Comparison of ENCODE assay signal across 1 cellular context in the genomic region with DNA sequence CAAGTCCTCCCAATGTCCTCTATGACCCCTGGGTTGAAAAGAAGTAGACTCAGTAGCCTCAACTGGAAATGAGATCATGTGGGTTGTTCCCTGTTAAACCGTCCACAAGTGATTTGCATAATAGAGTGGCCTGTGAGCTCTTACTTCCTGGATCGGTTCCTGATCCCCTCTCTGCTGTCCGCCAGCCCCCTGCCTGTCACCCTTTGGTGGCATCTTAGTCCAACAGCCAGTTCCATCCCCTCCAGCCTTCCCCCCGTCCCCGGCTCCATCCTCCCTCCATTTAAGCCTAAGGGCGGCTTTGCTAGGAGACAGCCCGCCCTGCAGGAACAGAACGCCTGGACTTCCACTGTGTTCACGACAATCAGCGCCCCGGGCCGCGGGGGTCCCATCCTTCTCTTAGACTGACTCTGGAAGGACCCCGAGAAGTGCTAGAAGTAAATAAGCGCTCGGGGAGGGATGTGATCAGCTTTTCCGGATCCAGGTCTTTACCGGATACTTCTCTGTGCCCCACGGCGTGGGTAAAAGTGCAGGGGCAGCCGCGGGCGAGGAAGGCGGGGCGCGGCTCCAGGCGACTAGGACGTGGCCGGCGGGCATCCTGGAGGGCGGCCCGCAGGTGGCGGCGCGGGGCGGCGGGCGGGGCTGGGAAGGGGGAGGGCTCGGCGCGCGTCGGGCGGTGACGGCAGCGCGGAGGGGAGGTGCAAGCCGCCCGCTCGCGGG.
TF ChIP-seq lines count a peak whose summit lies in the region.

No MANE protein-coding gene starts in this region.

TF ChIP-seq in K562, 482 proteins besides CTCF, POLR2A, EP300 and RAD21 (continued from another document and continues in another):
- TF ChIP-seq ZNF436 (CRISPR knock-in tag; IDR thresholded peaks at IDR 0.05) (peak; percentile 90), ZNF764 (CRISPR knock-in tag; IDR thresholded peaks at IDR 0.05; ENCODE audit: low read depth) (0 out of 2 replicates have a peak, but pooled peaks have one; percentile 16), TAF7 (tag; IDR thresholded peaks at IDR 0.05) (peak; percentile 44; the same call in 1 of the 2 replicates), SIRT6 (IDR thresholded peaks at IDR 0.05; ENCODE audit: low read depth, low read length) (no peak), ATF1 (CRISPR knock-in tag; IDR thresholded peaks at IDR 0.05) (no peak), ATF1 (tag; IDR thresholded peaks at IDR 0.05) (peak; percentile 58; the same call in 1 of the 2 replicates), CBX2 (IDR thresholded peaks at IDR 0.05; ENCODE audit: insufficient read depth, low read length, poor library complexity, severe bottlenecking) (no peak), ZSCAN29 (IDR thresholded peaks at IDR 0.05) (no peak), CHD4 (IDR thresholded peaks at IDR 0.05; ENCODE audit: insufficient read depth, insufficient replicate concordance, low read depth, low read length, poor library complexity, severe bottlenecking) (peak; percentile 79), SMARCA5 (IDR thresholded peaks at IDR 0.05) (0 out of 2 replicates have a peak, but pooled peaks have one; percentile 52), CBX8 (IDR thresholded peaks at IDR 0.05; ENCODE audit: borderline replicate concordance, extremely low read depth, low read depth, low read length, poor library complexity, severe bottlenecking) (no peak), NR1H2 (CRISPR knock-in tag; IDR thresholded peaks at IDR 0.05) (no peak), EP400 (IDR thresholded peaks at IDR 0.05) (peak; percentile 67), RFX5 (IDR thresholded peaks at IDR 0.05; ENCODE audit: low read depth, low read length) (no peak), GABPB1 (CRISPR knock-in tag; IDR thresholded peaks at IDR 0.05) (no peak; the same call in 1 of the 2 replicates), NCOA2 (IDR thresholded peaks at IDR 0.05; ENCODE audit: partially characterized antibody in 2 of 2) (no peak), GABPA (tag; conservative IDR thresholded peaks at IDR 0.05; ENCODE audit: low read depth) (peak; percentile 46; the same call in 1 of the 2 replicates), SMARCA4 (IDR thresholded peaks at IDR 0.05) (peak; percentile 50; the same call in 1 of the 2 replicates), RBFOX2 (IDR thresholded peaks at IDR 0.05; ENCODE audit: low read depth, low read length) (peak; percentile 58), TGIF2 (CRISPR knock-in tag; IDR thresholded peaks at IDR 0.05) (peak; percentile 69; the same call in 1 of the 2 replicates), TEAD2 (tag; IDR thresholded peaks at IDR 0.05) (no peak), KLF13 (tag; IDR thresholded peaks at IDR 0.05; ENCODE audit: borderline replicate concordance, low read depth) (0 out of 2 replicates have a peak, but pooled peaks have one; percentile 38), FOXM1 (IDR thresholded peaks at IDR 0.05; ENCODE audit: low read depth) (peak; percentile 37; the same call in 1 of the 2 replicates), FOXM1 (CRISPR knock-in tag; IDR thresholded peaks at IDR 0.05; ENCODE audit: low read depth) (no peak), ETV5 (CRISPR knock-in tag; IDR thresholded peaks at IDR 0.05; ENCODE audit: low read depth) (0 out of 2 replicates have a peak, but pooled peaks have one; percentile 30), TBP (optimal IDR thresholded peaks at IDR 0.05; ENCODE audit: low read depth, low read length) (peak; percentile 34), KLF1 (tag; IDR thresholded peaks at IDR 0.05) (no peak), ERF (CRISPR knock-in tag; IDR thresholded peaks at IDR 0.05) (peak; percentile 86), NCOA1 (IDR thresholded peaks at IDR 0.05; ENCODE audit: low read depth) (0 out of 2 replicates have a peak, but pooled peaks have one; percentile 15), RBM25 (IDR thresholded peaks at IDR 0.05; ENCODE audit: low read depth, low read length, severe bottlenecking) (peak; percentile 97), TRIM24 (IDR thresholded peaks at IDR 0.05) (0 out of 4 replicates have a peak, but pooled peaks of 1 of the 2 experiments have one; percentile 7), ZNF134 (CRISPR knock-in tag; conservative IDR thresholded peaks at IDR 0.05) (no peak), FOXK1 (CRISPR knock-in tag; IDR thresholded peaks at IDR 0.05; ENCODE audit: borderline replicate concordance) (0 out of 2 replicates have a peak, but pooled peaks have one; percentile 76), KDM1A (IDR thresholded peaks at IDR 0.05) (peak; percentile 41 to 60; a peak in 2 of 4 replicates), MTA2 (IDR thresholded peaks at IDR 0.05; ENCODE audit: low read depth) (no peak), ZNF780A (CRISPR knock-in tag; IDR thresholded peaks at IDR 0.05) (no peak), SAP30 (IDR thresholded peaks at IDR 0.05; ENCODE audit: borderline replicate concordance, insufficient read depth, low read depth, low read length, poor library complexity, severe bottlenecking) (peak; percentile 48), JUN (IDR thresholded peaks at IDR 0.05; ENCODE audit: borderline replicate concordance, low read depth, low read length) (peak; percentile 65), JUN (CRISPR knock-in tag; IDR thresholded peaks at IDR 0.05; ENCODE audit: borderline replicate concordance) (no peak), ZKSCAN3 (CRISPR knock-in tag; IDR thresholded peaks at IDR 0.05) (no peak), LARP7 (IDR thresholded peaks at IDR 0.05) (0 out of 2 replicates have a peak, but pooled peaks have one; percentile 21), BRD9 (IDR thresholded peaks at IDR 0.05; ENCODE audit: low read depth, partially characterized antibody) (peak; percentile 72)
- TF ChIP-seq, protein P1, sequence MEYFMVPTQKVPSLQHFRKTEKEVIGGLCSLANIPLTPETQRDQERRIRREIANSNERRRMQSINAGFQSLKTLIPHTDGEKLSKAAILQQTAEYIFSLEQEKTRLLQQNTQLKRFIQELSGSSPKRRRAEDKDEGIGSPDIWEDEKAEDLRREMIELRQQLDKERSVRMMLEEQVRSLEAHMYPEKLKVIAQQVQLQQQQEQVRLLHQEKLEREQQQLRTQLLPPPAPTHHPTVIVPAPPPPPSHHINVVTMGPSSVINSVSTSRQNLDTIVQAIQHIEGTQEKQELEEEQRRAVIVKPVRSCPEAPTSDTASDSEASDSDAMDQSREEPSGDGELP (CRISPR knock-in tag; IDR thresholded peaks at IDR 0.05; ENCODE audit: borderline replicate concordance) = peak; percentile 64; the same call in 1 of the 2 replicates
- TF ChIP-seq, protein P2, sequence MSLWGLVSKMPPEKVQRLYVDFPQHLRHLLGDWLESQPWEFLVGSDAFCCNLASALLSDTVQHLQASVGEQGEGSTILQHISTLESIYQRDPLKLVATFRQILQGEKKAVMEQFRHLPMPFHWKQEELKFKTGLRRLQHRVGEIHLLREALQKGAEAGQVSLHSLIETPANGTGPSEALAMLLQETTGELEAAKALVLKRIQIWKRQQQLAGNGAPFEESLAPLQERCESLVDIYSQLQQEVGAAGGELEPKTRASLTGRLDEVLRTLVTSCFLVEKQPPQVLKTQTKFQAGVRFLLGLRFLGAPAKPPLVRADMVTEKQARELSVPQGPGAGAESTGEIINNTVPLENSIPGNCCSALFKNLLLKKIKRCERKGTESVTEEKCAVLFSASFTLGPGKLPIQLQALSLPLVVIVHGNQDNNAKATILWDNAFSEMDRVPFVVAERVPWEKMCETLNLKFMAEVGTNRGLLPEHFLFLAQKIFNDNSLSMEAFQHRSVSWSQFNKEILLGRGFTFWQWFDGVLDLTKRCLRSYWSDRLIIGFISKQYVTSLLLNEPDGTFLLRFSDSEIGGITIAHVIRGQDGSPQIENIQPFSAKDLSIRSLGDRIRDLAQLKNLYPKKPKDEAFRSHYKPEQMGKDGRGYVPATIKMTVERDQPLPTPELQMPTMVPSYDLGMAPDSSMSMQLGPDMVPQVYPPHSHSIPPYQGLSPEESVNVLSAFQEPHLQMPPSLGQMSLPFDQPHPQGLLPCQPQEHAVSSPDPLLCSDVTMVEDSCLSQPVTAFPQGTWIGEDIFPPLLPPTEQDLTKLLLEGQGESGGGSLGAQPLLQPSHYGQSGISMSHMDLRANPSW (CRISPR knock-in tag; IDR thresholded peaks at IDR 0.05) = no peak; the same call in 1 of the 2 replicates
- TF ChIP-seq, protein P3, sequence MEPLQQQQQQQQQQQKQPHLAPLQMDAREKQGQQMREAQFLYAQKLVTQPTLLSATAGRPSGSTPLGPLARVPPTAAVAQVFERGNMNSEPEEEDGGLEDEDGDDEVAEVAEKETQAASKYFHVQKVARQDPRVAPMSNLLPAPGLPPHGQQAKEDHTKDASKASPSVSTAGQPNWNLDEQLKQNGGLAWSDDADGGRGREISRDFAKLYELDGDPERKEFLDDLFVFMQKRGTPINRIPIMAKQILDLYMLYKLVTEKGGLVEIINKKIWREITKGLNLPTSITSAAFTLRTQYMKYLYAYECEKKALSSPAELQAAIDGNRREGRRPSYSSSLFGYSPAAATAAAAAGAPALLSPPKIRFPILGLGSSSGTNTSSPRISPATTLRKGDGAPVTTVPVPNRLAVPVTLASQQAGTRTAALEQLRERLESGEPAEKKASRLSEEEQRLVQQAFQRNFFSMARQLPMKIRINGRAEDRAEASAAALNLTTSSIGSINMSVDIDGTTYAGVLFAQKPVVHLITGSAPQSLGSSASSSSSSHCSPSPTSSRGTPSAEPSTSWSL (CRISPR knock-in tag; IDR thresholded peaks at IDR 0.05; ENCODE audit: borderline replicate concordance) = peak; percentile 33; the same call in 1 of the 2 replicates
- TF ChIP-seq, protein P4, sequence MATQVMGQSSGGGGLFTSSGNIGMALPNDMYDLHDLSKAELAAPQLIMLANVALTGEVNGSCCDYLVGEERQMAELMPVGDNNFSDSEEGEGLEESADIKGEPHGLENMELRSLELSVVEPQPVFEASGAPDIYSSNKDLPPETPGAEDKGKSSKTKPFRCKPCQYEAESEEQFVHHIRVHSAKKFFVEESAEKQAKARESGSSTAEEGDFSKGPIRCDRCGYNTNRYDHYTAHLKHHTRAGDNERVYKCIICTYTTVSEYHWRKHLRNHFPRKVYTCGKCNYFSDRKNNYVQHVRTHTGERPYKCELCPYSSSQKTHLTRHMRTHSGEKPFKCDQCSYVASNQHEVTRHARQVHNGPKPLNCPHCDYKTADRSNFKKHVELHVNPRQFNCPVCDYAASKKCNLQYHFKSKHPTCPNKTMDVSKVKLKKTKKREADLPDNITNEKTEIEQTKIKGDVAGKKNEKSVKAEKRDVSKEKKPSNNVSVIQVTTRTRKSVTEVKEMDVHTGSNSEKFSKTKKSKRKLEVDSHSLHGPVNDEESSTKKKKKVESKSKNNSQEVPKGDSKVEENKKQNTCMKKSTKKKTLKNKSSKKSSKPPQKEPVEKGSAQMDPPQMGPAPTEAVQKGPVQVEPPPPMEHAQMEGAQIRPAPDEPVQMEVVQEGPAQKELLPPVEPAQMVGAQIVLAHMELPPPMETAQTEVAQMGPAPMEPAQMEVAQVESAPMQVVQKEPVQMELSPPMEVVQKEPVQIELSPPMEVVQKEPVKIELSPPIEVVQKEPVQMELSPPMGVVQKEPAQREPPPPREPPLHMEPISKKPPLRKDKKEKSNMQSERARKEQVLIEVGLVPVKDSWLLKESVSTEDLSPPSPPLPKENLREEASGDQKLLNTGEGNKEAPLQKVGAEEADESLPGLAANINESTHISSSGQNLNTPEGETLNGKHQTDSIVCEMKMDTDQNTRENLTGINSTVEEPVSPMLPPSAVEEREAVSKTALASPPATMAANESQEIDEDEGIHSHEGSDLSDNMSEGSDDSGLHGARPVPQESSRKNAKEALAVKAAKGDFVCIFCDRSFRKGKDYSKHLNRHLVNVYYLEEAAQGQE (CRISPR knock-in tag; IDR thresholded peaks at IDR 0.05; ENCODE audit: low read depth) = 0 out of 2 replicates have a peak, but pooled peaks have one; percentile 52
- TF ChIP-seq, protein P5, sequence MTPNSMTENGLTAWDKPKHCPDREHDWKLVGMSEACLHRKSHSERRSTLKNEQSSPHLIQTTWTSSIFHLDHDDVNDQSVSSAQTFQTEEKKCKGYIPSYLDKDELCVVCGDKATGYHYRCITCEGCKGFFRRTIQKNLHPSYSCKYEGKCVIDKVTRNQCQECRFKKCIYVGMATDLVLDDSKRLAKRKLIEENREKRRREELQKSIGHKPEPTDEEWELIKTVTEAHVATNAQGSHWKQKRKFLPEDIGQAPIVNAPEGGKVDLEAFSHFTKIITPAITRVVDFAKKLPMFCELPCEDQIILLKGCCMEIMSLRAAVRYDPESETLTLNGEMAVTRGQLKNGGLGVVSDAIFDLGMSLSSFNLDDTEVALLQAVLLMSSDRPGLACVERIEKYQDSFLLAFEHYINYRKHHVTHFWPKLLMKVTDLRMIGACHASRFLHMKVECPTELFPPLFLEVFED (CRISPR knock-in tag; conservative IDR thresholded peaks at IDR 0.05) = 0 out of 2 replicates have a peak, but pooled peaks have one; percentile 27
- TF ChIP-seq, protein P6, sequence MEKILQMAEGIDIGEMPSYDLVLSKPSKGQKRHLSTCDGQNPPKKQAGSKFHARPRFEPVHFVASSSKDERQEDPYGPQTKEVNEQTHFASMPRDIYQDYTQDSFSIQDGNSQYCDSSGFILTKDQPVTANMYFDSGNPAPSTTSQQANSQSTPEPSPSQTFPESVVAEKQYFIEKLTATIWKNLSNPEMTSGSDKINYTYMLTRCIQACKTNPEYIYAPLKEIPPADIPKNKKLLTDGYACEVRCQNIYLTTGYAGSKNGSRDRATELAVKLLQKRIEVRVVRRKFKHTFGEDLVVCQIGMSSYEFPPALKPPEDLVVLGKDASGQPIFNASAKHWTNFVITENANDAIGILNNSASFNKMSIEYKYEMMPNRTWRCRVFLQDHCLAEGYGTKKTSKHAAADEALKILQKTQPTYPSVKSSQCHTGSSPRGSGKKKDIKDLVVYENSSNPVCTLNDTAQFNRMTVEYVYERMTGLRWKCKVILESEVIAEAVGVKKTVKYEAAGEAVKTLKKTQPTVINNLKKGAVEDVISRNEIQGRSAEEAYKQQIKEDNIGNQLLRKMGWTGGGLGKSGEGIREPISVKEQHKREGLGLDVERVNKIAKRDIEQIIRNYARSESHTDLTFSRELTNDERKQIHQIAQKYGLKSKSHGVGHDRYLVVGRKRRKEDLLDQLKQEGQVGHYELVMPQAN (IDR thresholded peaks at IDR 0.05; ENCODE audit: borderline replicate concordance) = peak; percentile 56; the same call in 1 of the 2 replicates
